In the genomic region with DNA sequence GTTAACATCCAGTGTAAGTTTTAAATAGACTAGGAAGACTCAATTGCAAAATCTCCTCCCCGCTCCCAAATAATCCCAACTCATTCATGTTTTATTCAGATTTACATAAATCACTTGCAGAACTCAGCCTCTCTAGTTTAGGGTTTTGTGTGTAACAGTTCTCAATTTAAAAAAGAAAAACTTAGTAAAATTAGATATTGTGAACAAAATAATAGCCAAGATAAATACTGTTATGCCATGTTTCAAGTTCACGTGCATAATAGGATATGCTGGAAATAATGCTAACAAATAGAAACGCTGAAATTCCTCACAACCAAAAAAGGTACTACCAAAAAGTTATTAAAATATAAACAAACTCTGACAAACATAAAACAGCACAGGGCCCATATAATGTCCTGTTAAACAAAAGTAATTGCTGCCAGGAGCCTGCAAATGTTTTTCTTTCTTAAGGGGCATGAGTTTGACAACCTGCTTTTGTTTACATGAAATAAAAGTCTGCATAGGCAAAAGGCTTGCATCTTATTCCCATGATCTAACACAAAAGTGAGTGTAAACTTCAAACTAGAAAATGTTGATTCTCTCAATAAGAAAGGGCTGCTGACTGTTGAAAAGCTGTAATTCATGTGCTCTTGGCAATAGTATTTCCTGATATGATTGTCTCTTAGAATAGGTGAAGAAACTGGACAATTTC, we compare ENCODE assay signal across 1 cellular context.
TF ChIP-seq lines count a peak whose summit lies in the region.

No MANE protein-coding gene starts in this region.

TF ChIP-seq in GM23338, 12 proteins besides CTCF, POLR2A, EP300 and RAD21:
- TF ChIP-seq, protein P1, sequence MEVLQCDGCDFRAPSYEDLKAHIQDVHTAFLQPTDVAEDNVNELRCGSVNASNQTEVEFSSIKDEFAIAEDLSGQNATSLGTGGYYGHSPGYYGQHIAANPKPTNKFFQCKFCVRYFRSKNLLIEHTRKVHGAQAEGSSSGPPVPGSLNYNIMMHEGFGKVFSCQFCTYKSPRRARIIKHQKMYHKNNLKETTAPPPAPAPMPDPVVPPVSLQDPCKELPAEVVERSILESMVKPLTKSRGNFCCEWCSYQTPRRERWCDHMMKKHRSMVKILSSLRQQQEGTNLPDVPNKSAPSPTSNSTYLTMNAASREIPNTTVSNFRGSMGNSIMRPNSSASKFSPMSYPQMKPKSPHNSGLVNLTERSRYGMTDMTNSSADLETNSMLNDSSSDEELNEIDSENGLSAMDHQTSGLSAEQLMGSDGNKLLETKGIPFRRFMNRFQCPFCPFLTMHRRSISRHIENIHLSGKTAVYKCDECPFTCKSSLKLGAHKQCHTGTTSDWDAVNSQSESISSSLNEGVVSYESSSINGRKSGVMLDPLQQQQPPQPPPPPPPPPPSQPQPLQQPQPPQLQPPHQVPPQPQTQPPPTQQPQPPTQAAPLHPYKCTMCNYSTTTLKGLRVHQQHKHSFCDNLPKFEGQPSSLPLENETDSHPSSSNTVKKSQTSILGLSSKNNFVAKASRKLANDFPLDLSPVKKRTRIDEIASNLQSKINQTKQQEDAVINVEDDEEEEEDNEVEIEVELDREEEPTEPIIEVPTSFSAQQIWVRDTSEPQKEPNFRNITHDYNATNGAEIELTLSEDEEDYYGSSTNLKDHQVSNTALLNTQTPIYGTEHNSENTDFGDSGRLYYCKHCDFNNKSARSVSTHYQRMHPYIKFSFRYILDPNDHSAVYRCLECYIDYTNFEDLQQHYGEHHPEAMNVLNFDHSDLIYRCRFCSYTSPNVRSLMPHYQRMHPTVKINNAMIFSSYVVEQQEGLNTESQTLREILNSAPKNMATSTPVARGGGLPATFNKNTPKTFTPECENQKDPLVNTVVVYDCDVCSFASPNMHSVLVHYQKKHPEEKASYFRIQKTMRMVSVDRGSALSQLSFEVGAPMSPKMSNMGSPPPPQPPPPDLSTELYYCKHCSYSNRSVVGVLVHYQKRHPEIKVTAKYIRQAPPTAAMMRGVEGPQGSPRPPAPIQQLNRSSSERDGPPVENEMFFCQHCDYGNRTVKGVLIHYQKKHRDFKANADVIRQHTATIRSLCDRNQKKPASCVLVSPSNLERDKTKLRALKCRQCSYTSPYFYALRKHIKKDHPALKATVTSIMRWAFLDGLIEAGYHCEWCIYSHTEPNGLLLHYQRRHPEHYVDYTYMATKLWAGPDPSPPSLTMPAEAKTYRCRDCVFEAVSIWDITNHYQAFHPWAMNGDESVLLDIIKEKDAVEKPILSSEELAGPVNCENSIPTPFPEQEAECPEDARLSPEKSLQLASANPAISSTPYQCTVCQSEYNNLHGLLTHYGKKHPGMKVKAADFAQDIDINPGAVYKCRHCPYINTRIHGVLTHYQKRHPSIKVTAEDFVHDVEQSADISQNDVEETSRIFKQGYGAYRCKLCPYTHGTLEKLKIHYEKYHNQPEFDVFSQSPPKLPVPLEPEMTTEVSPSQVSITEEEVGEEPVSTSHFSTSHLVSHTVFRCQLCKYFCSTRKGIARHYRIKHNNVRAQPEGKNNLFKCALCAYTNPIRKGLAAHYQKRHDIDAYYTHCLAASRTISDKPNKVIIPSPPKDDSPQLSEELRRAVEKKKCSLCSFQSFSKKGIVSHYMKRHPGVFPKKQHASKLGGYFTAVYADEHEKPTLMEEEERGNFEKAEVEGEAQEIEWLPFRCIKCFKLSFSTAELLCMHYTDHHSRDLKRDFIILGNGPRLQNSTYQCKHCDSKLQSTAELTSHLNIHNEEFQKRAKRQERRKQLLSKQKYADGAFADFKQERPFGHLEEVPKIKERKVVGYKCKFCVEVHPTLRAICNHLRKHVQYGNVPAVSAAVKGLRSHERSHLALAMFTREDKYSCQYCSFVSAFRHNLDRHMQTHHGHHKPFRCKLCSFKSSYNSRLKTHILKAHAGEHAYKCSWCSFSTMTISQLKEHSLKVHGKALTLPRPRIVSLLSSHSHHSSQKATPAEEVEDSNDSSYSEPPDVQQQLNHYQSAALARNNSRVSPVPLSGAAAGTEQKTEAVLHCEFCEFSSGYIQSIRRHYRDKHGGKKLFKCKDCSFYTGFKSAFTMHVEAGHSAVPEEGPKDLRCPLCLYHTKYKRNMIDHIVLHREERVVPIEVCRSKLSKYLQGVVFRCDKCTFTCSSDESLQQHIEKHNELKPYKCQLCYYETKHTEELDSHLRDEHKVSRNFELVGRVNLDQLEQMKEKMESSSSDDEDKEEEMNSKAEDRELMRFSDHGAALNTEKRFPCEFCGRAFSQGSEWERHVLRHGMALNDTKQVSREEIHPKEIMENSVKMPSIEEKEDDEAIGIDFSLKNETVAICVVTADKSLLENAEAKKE (CRISPR knock-in tag; IDR thresholded peaks at IDR 0.05): no peak
- TF ChIP-seq ZNF114 (CRISPR knock-in tag; IDR thresholded peaks at IDR 0.05) (no peak), ZNF331 (CRISPR knock-in tag; IDR thresholded peaks at IDR 0.05; ENCODE audit: low read depth) (no peak), CREB1 (CRISPR knock-in tag; IDR thresholded peaks at IDR 0.05; ENCODE audit: low read depth) (no peak), EZH2 (IDR thresholded peaks at IDR 0.05; ENCODE audit: low read depth, unreplicated experiment) (no peak)
